In the genomic region with DNA sequence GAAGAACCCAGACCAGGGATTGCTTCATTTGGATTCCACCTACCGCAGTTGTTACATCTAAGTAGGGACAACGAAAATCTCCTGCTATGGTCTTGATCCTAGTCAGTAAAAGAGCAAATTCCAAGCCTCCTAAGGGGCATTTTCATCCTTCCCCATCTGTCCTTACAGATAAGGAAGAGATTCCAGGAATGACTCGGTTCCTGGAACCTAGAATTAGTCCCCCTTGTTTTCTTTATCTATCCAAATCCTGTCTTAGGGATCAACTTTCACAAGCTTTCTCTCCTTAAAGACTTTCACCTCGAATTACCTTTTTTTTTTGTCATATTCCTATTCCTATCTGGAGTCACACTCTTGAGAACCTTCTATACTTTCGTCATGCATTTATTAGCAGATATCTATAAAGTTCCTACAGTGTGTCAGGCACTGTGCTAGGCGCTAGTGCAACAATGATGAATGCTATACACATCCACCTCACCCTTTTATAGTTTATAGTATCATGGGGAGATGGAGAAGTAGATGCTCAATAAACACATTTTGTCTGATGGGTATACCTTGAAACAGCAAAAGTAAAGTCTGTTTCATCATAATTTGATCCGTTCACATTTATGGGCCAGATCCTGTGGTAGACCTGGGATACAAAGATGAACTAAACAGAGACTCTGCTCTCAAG, we compare ENCODE assay signal across 18 cellular contexts. TPM values are rescaled to one million over a fixed set of nuclear protein-coding genes. Genes with fewer than 3 reads are reported as not detected.
"Had no signal": no experiment of that assay in that cellular context is flagged by ENCODE, and none has a peak within 500 bp of the region (broad histone marks: within the 10 kb centered on the region; RNA-seq: fewer than 3 reads in every experiment).

No MANE protein-coding gene starts in this region.

- H3K9me3 Mint-ChIP-seq: dendritic cell treated with granulocyte-macrophage colony-stimulating factor and Interleukin-4, amounts not matched to agents 40 ng/mL and 50 ng/mL, for 4 days; effector memory CD8-positive, alpha-beta T cell; naive thymus-derived CD8-positive, alpha-beta T cell; stimulated activated naive B cell treated with anti-CD40 and anti-IgM and Interleukin-4, amounts not matched to agents 10 μg/mL and 1 μg/mL and 100 μg/mL, for 72 hours; type B pancreatic cell had no signal

- H3K27me3 ChIP-seq: esophagus squamous epithelium, foreskin keratinocyte, uterus had no signal

- ATAC-seq: effector memory CD8-positive, alpha-beta T cell; foreskin keratinocyte; left cardiac atrium; left ventricle myocardium superior; mucosa of descending colon; naive thymus-derived CD8-positive, alpha-beta T cell; sciatic nerve; stimulated activated naive B cell treated with anti-CD40 and anti-IgM and Interleukin-4, amounts not matched to agents 10 μg/mL and 1 μg/mL and 100 μg/mL, for 72 hours had no signal

- DNase-seq: effector memory CD8-positive, alpha-beta T cell; esophagus squamous epithelium; foreskin keratinocyte; kidney; left cardiac atrium; left ventricle myocardium superior; mucosa of descending colon; naive thymus-derived CD8-positive, alpha-beta T cell; stimulated activated CD4-positive, alpha-beta T cell treated with anti-CD3 and anti-CD28 coated beads, Interleukin-2, amount 100 ng/mL, for 24 hours; stimulated activated CD4-positive, alpha-beta T cell treated with anti-CD3 and anti-CD28 coated beads, Interleukin-4, amount 100 ng/mL, for 4 hours; stimulated activated naive B cell treated with anti-CD40 and anti-IgM and Interleukin-4, amounts not matched to agents 10 μg/mL and 1 μg/mL and 100 μg/mL, for 72 hours; uterus had no signal

- H3K36me3 Mint-ChIP-seq: naive thymus-derived CD8-positive, alpha-beta T cell; stimulated activated naive B cell treated with anti-CD40 and anti-IgM and Interleukin-4, amounts not matched to agents 10 μg/mL and 1 μg/mL and 100 μg/mL, for 72 hours; type B pancreatic cell had no signal

- H3K27me3 Mint-ChIP-seq: type B pancreatic cell had no signal

- H3K27ac ChIP-seq: esophagus squamous epithelium, foreskin keratinocyte, neutrophil, skin epidermis, uterus had no signal

- H3K4me3 ChIP-seq: esophagus squamous epithelium, lung, mucosa of descending colon, skin epidermis, uterus had no signal

- H3K4me1 ChIP-seq: foreskin keratinocyte, uterus had no signal

- H3K9me3 ChIP-seq: esophagus squamous epithelium, mucosa of descending colon, neutrophil, uterus had no signal

- H3K36me3 ChIP-seq: esophagus squamous epithelium, neutrophil, uterus had no signal

- H3K4me3 Mint-ChIP-seq: dendritic cell treated with granulocyte-macrophage colony-stimulating factor and Interleukin-4, amounts not matched to agents 40 ng/mL and 50 ng/mL, for 4 days; effector memory CD8-positive, alpha-beta T cell; naive thymus-derived CD8-positive, alpha-beta T cell; stimulated activated naive B cell treated with anti-CD40 and anti-IgM and Interleukin-4, amounts not matched to agents 10 μg/mL and 1 μg/mL and 100 μg/mL, for 72 hours; type B pancreatic cell had no signal

- H3K27ac Mint-ChIP-seq: dendritic cell treated with granulocyte-macrophage colony-stimulating factor and Interleukin-4, amounts not matched to agents 40 ng/mL and 50 ng/mL, for 4 days; effector memory CD8-positive, alpha-beta T cell; naive thymus-derived CD8-positive, alpha-beta T cell; stimulated activated naive B cell treated with anti-CD40 and anti-IgM and Interleukin-4, amounts not matched to agents 10 μg/mL and 1 μg/mL and 100 μg/mL, for 72 hours; type B pancreatic cell had no signal

RNA-seq across cellular contexts. Expression of gene LAMB4, which starts 39.2 kb away (rescaled TPM):
- polyA plus RNA-seq: naive thymus-derived CD8-positive, alpha-beta T cell had no signal
